ENCODE assay signal across 9 cellular contexts in genomic region chr11:112795896-112796686, GRCh38.
DNase-seq lines count a peak whose midpoint lies in the region; ATAC-seq and TF ChIP-seq lines count a peak whose summit lies in the region.
"Had no signal": no experiment of that assay in that cellular context is flagged by ENCODE, and none has a peak within 500 bp of the region (broad histone marks: within the 10 kb centered on the region; RNA-seq: fewer than 3 reads in every experiment).

No MANE protein-coding gene starts in this region.

- H3K4me1 ChIP-seq in heart left ventricle, result peaks cover 0 to 39% (median 15%) of the 10 kb centered on the region in 12 donors
- H3K4me1 ChIP-seq in neuronal stem cell (ENCODE audit: control insufficient read depth in 2 of 2, insufficient read depth in 1 of 2, low read depth in 1 of 2, low read length in 2 of 2), result peaks cover 4 to 24% of the 10 kb centered on the region in 2 donors

- no peak overlapping the region for H3K14ac ChIP-seq in neuronal stem cell (ENCODE audit: low read length)

- no peak overlapping the region for H2BK120ac ChIP-seq in neuronal stem cell (ENCODE audit: low read depth, low read length)

- H4K91ac ChIP-seq in neuronal stem cell (ENCODE audit: low read depth, low read length, poor library complexity), result no peak overlapping the region

- H3K79me1 ChIP-seq in neuronal stem cell (ENCODE audit: low read depth, low read length), result no peaks in the 10 kb centered on the region

- DNase-seq in ACHN, result peak; percentile 5
- DNase-seq in RPMI8226, result peak; percentile 60
- peak in 2 of 5 donors; percentile 58 to 70 for DNase-seq in heart left ventricle
- no peak for DNase-seq in neuronal stem cell (ENCODE audit: low spot score)
- DNase-seq in NCI-H2081 treated with DMSO at 0.1 percent for 48 hours (lab: John Stamatoyannopoulos, UW), result no peak
- no peak for DNase-seq in GM19240 (ENCODE audit: insufficient read length, low spot score)
- DNase-seq in central memory CD4-positive, alpha-beta T cell, result no peak
- DNase-seq: natural killer cell had no signal

- intact Hi-C loops in heart left ventricle (cut with DNase I), result loop anchor here in 6 of 10 donors (5.0 to 10.0 kb wide), 7 partner anchors 141 to 501 kb away; partner anchors contain the start of gene NCAM1 (in 1 of the 6)

- H3K4me3 ChIP-seq in heart left ventricle (no peak overlapping the region), neuronal stem cell (ENCODE audit: low read length in 2 of 2) (no peak overlapping the region)

- 54 to 66% (median 59%) methylated on average over 16 to 17 of the region's 17 CpGs for WGBS in heart left ventricle, 4 donors
- no CpG with 5 or more reads among the region's 17 CpGs for WGBS in neuronal stem cell (ENCODE audit: extremely low coverage in 2 of 2, insufficient read length in 2 of 2, insufficient replicate concordance in 1 of 2), 2 donors

- H2AFZ ChIP-seq in neuronal stem cell (ENCODE audit: low read length), result no peak overlapping the region

- peak overlapping the region; percentile 9 for H2BK12ac ChIP-seq in neuronal stem cell (ENCODE audit: low read length)

- no peak overlapping the region for H4K8ac ChIP-seq in neuronal stem cell (ENCODE audit: low read depth, low read length)

- peak overlapping the region; percentile 82 for H3K18ac ChIP-seq in neuronal stem cell (ENCODE audit: low read length)

- in situ Hi-C loops in ACHN (cut with HindIII; ENCODE audit: low pct_ligation_motif_present, low pct_unique_long_range_greater_than_20kb, low sequenced_read_pairs), result no loop called here

- H3K9me3 ChIP-seq in heart left ventricle, result no peaks in the 10 kb centered on the region
- H3K9me3 ChIP-seq in neuronal stem cell (replicated peaks in 1 of 2; ENCODE audit: control insufficient read depth in 2 of 2, insufficient read depth in 1 of 2, low read depth in 1 of 2, low read length in 2 of 2), result peaks cover 0 to 2% of the 10 kb centered on the region in 2 donors

- ATAC-seq in heart left ventricle (peak; percentile 55 to 87 (median 76)), HG02798 (IDR thresholded peaks at IDR 0.05; ENCODE audit: poor library complexity, unreplicated experiment) (no peak)

- no peak overlapping the region for H3K4ac ChIP-seq in neuronal stem cell (ENCODE audit: low read length)

- no peak overlapping the region for H3K9ac ChIP-seq in neuronal stem cell (ENCODE audit: low read depth, low read length, poor library complexity)

- TF ChIP-seq CTCF in heart left ventricle (IDR thresholded peaks at IDR 0.05), result no peak

- H3K23ac ChIP-seq in neuronal stem cell (ENCODE audit: low read depth, low read length, poor library complexity), result no peak overlapping the region

- TF ChIP-seq POLR2A in heart left ventricle (IDR thresholded peaks at IDR 0.05), result no peak

- H2AK5ac ChIP-seq in neuronal stem cell (ENCODE audit: low read depth, low read length), result peak overlapping the region; percentile 53

- peak overlapping the region; percentile 30 for H2BK5ac ChIP-seq in neuronal stem cell (ENCODE audit: low read length)

- no peak overlapping the region for H3K4me2 ChIP-seq in neuronal stem cell (ENCODE audit: insufficient read depth, low read length, poor library complexity, severe bottlenecking)

- peak overlapping the region; percentile 41 for H2BK15ac ChIP-seq in neuronal stem cell (ENCODE audit: low read length)

- H3K27me3 ChIP-seq in heart left ventricle (no peaks in the 10 kb centered on the region), neuronal stem cell (ENCODE audit: control insufficient read depth in 3 of 3, insufficient read depth in 3 of 3, low read depth in 1 of 3, low read length in 3 of 3) (no peaks in the 10 kb centered on the region)

- H3K36me3 ChIP-seq in heart left ventricle (no peaks in the 10 kb centered on the region), neuronal stem cell (replicated peaks in 1 of 2; ENCODE audit: control insufficient read depth in 2 of 2, insufficient read depth in 2 of 2, low read length in 2 of 2) (no peaks in the 10 kb centered on the region)

- H3K27ac ChIP-seq in heart left ventricle (peak overlapping the region in 8 of 12 donors; percentile 1 to 71 (median 38)), neuronal stem cell (replicated peaks; ENCODE audit: low read length) (no peak overlapping the region)

Comparison
In these comparisons a context has a peak if more than half of its experiments do, and no peak if none do; other contexts are left out.
1. DNase-seq: peak in ACHN (single experiment) and RPMI8226 (single experiment); none in neuronal stem cell (single experiment), NCI-H2081 treated with DMSO at 0.1 percent for 48 hours (single experiment), GM19240 (single experiment) and central memory CD4-positive, alpha-beta T cell (single experiment).